Comparison of ENCODE assay signal across 11 cellular contexts in genomic region chr9:85942913-85943729, GRCh38. TPM values are rescaled to one million over a fixed set of nuclear protein-coding genes. Genes with fewer than 3 reads are reported as not detected.
DNase-seq lines count a peak whose midpoint lies in the region; ATAC-seq and TF ChIP-seq lines count a peak whose summit lies in the region.
"Had no signal": no experiment of that assay in that cellular context is flagged by ENCODE, and none has a peak within 500 bp of the region (broad histone marks: within the 10 kb centered on the region; RNA-seq: fewer than 3 reads in every experiment).

No MANE protein-coding gene starts in this region.

- no peaks in the 10 kb centered on the region for H3K9me2 ChIP-seq in GM23338 (ENCODE audit: insufficient read depth)

- TF ChIP-seq CTCF in GM23338 (conservative IDR thresholded peaks at IDR 0.05; ENCODE audit: low read depth in 2 of 2) (no peak), epithelial cell of esophagus (IDR thresholded peaks at IDR 0.05; ENCODE audit: insufficient read depth, low read depth, low read length, missing control alignments) (no peak), WTC11 (IDR thresholded peaks at IDR 0.05) (no peak)

- H3K36me3 ChIP-seq in GM23338 (ENCODE audit: insufficient read depth) (peaks cover 26% of the 10 kb centered on the region; the same call in 1 of the 2 replicates), rectal smooth muscle tissue (ENCODE audit: control insufficient read depth, insufficient read depth, low read length) (peaks cover 3% of the 10 kb centered on the region)

- peaks cover 67% of the 10 kb centered on the region for H3K79me2 ChIP-seq in GM23338 (replicated peaks; ENCODE audit: insufficient read depth)

- no peak overlapping the region for H2AFZ ChIP-seq in GM23338

- no peak for ATAC-seq in GM23338
- no peak for ATAC-seq in WTC11

- no peaks in the 10 kb centered on the region; the same call in 1 of the 2 replicates for H3F3A ChIP-seq in GM23338 (replicated peaks; ENCODE audit: low read depth)

- peak overlapping the region; percentile 87 for H3K4me2 ChIP-seq in GM23338

- 0 out of 2 replicates have a peak, but pooled peaks cover 17% of the 10 kb centered on the region for H4K20me1 ChIP-seq in GM23338 (replicated peaks; ENCODE audit: insufficient read depth)

- peak overlapping the region; percentile 93; the same call in 1 of the 2 replicates for H3K4me3 ChIP-seq in GM23338
- H3K4me3 ChIP-seq in epithelial cell of esophagus (ENCODE audit: low read length) = peak overlapping the region; percentile 7
- H3K4me3 ChIP-seq in rectal smooth muscle tissue (ENCODE audit: low read length) = no peak overlapping the region

- H3K27me3 Mint-ChIP-seq in GM23338 (ENCODE audit: insufficient read depth, low read depth, poor library complexity) (peaks cover 2% of the 10 kb centered on the region), WTC11 (ENCODE audit: low read depth) (no peaks in the 10 kb centered on the region)
- H3K27me3 Mint-ChIP-seq: activated naive CD8-positive, alpha-beta T cell treated with anti-CD3 and anti-CD28 coated beads for 36 hours had no signal

- H3K9ac ChIP-seq in rectal smooth muscle tissue (ENCODE audit: low read length) = no peak overlapping the region

- H3K27ac ChIP-seq in GM23338 (ENCODE audit: low read depth) (peak overlapping the region; percentile 17; the same call in 1 of the 2 replicates), rectal smooth muscle tissue (ENCODE audit: low read depth, low read length) (peak overlapping the region; percentile 81)

- H3K36me3 Mint-ChIP-seq in GM23338 (ENCODE audit: low read depth) = peaks cover 19% of the 10 kb centered on the region
- H3K36me3 Mint-ChIP-seq in WTC11 = peaks cover 18% of the 10 kb centered on the region

- CTCF ChIA-PET in WTC11 (lab: Charles Lee) = no interaction called here

- peaks cover 3% of the 10 kb centered on the region; the same call in 1 of the 3 replicates for H3K4me1 Mint-ChIP-seq in GM23338
- H3K4me1 Mint-ChIP-seq in WTC11 = peaks cover 6% of the 10 kb centered on the region; the same call in 1 of the 2 replicates

- POLR2A ChIA-PET in WTC11 (lab: Charles Lee) = no interaction called here

- H3K27ac Mint-ChIP-seq in GM23338 (no peak overlapping the region), WTC11 (no peak overlapping the region)
- H3K27ac Mint-ChIP-seq: activated naive CD8-positive, alpha-beta T cell treated with anti-CD3 and anti-CD28 coated beads for 36 hours had no signal

- DNase-seq in GM23338 (ENCODE audit: low spot score) (no peak), NCI-H1417 (lab: John Stamatoyannopoulos, UW) (peak in 2 of 3 experiments; percentile 20 to 60), epithelial cell of esophagus (ENCODE audit: low read depth) (peak; percentile 30), NOMO-1 (lab: John Stamatoyannopoulos, UW; ENCODE audit: unreplicated experiment in 2 of 2) (no peak), NCI-H345 treated with DMSO at 0.1 percent for 48 hours (lab: John Stamatoyannopoulos, UW; ENCODE audit: unreplicated experiment) (no peak), WTC11 (ENCODE audit: low spot score) (no peak)
- DNase-seq: activated CD8-positive, alpha-beta memory T cell treated with anti-CD3 and anti-CD28 coated beads, Interleukin-2, amount 50 U/mL, for 48 hours; activated naive CD8-positive, alpha-beta T cell treated with anti-CD3 and anti-CD28 coated beads for 36 hours; esophagus squamous epithelium; NCI-H345 had no signal

- H3K4me1 ChIP-seq in GM23338 (ENCODE audit: insufficient read depth) = peaks cover 7% of the 10 kb centered on the region; the same call in 1 of the 2 replicates
- H3K4me1 ChIP-seq in rectal smooth muscle tissue (ENCODE audit: control insufficient read depth, insufficient read depth, low read length) = peaks cover 24% of the 10 kb centered on the region

- H3K9me3 Mint-ChIP-seq in GM23338 (peaks cover 3% of the 10 kb centered on the region; the same call in 1 of the 3 replicates), WTC11 (no peaks in the 10 kb centered on the region)
- H3K9me3 Mint-ChIP-seq: activated naive CD8-positive, alpha-beta T cell treated with anti-CD3 and anti-CD28 coated beads for 36 hours had no signal

- H3K4me3 Mint-ChIP-seq in GM23338 = no peak overlapping the region
- H3K4me3 Mint-ChIP-seq in WTC11 = no peak overlapping the region
- H3K4me3 Mint-ChIP-seq: activated naive CD8-positive, alpha-beta T cell treated with anti-CD3 and anti-CD28 coated beads for 36 hours had no signal

- H3K27me3 ChIP-seq in GM23338 (ENCODE audit: insufficient read depth) = no peaks in the 10 kb centered on the region
- no peaks in the 10 kb centered on the region for H3K27me3 ChIP-seq in rectal smooth muscle tissue (ENCODE audit: control insufficient read depth, insufficient read depth, low read length)
- H3K27me3 ChIP-seq: esophagus squamous epithelium had no signal

TF ChIP-seq in WTC11, 78 proteins besides CTCF, POLR2A, EP300 and RAD21:
- no peak for TF ChIP-seq E2F5 (CRISPR knock-in tag; IDR thresholded peaks at IDR 0.05)
- TF ChIP-seq USF1 (CRISPR knock-in tag; IDR thresholded peaks at IDR 0.05) = no peak
- TF ChIP-seq E2F1 (CRISPR knock-in tag; IDR thresholded peaks at IDR 0.05) = no peak
- no peak for TF ChIP-seq E2F4 (CRISPR knock-in tag; IDR thresholded peaks at IDR 0.05; ENCODE audit: borderline replicate concordance, low read depth)
- TF ChIP-seq EMX1 (CRISPR knock-in tag; IDR thresholded peaks at IDR 0.05) = no peak
- TF ChIP-seq SMAD3 (CRISPR knock-in tag; IDR thresholded peaks at IDR 0.05; ENCODE audit: borderline replicate concordance) = no peak
- no peak for TF ChIP-seq SOX15 (CRISPR knock-in tag; IDR thresholded peaks at IDR 0.05)
- TF ChIP-seq ZNF512 (CRISPR knock-in tag; IDR thresholded peaks at IDR 0.05; ENCODE audit: borderline replicate concordance) = no peak
- no peak for TF ChIP-seq MAX (CRISPR knock-in tag; IDR thresholded peaks at IDR 0.05)

RNA-seq across cellular contexts. Expression of gene NAA35, which starts 2.2 kb away (rescaled TPM):
- total RNA-seq in GM23338 (2014; rRNA removed; shearing (Covaris generic)) = 25.8 and 31.6 TPM in 2 replicates
- 24.4 and 29.2 TPM in 2 replicates for polyA plus RNA-seq in GM23338 (2016; fragmentation: Nextera tagmentation; extraction: Ambion mirVana)
- 30.9 to 34.7 TPM (median 31.0 TPM) in 3 replicates for total RNA-seq in WTC11 (2021)

Comparison
In these comparisons a context has a peak if more than half of its experiments do, and no peak if none do; other contexts are left out.
1. DNase-seq: peak in NCI-H1417 (2 of 3) and epithelial cell of esophagus (single experiment); none in GM23338 (single experiment), NOMO-1 (0 of 2), NCI-H345 treated with DMSO at 0.1 percent for 48 hours (single experiment) and WTC11 (single experiment).